Comparison of ENCODE assay signal across 8 cellular contexts in the genomic region with DNA sequence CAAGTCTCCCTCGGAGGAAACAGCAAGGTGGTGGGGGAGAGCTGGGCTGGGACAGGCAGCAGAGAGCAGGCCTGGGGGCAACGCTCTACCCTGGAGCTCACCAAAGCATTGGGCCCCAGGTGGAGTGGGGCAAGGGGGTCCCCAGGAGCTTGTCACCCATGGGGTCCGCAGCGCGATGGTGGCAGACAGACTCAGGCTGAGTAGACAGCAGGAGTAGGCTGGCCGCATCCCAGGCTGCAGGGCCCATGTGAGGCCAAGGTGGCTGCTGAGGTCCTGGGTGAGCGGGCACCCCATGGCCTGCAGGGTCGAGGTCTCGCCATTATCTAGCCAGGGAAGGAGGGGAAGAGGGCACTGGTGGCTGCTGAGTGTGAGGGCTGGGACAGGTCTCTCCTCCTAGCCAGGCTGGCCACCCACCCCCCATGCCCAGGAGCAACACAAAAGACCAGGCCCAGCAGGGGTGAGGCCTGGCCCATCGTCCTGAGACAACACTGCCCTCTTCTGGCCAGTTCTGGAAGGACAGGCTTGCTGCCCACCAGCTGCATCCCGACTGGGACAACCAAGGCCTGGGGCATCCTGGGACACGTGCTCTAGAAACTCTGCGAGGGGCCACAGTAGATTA. TPM values are rescaled to one million over a fixed set of nuclear protein-coding genes. Genes with fewer than 3 reads are reported as not detected.
DNase-seq lines count a peak whose midpoint lies in the region; ATAC-seq and TF ChIP-seq lines count a peak whose summit lies in the region.

No MANE protein-coding gene starts in this region.

- ATAC-seq in body of pancreas (peak; percentile 63), GM21423 (IDR thresholded peaks at IDR 0.05; ENCODE audit: unreplicated experiment) (no peak)

- H3K4me1 ChIP-seq in body of pancreas, result peaks cover 25% of the 10 kb centered on the region

- peak; percentile 56 for TF ChIP-seq CTCF in NB4 (IDR thresholded peaks at IDR 0.05; ENCODE audit: low read depth, low read length)
- peak; percentile 89 to 97 (median 92) for TF ChIP-seq CTCF in body of pancreas (IDR thresholded peaks at IDR 0.05)

- H3K9me3 ChIP-seq in body of pancreas, result no peaks in the 10 kb centered on the region

- WGBS in body of pancreas, 2 donors, result 54 to 83% methylated on average over 2 to 13 of the region's 13 CpGs

- no peak overlapping the region for H3K27ac ChIP-seq in body of pancreas

- no peaks in the 10 kb centered on the region for H3K36me3 ChIP-seq in body of pancreas (replicated peaks in 1 of 2; ENCODE audit: insufficient read depth in 1 of 2, low read depth in 2 of 2)

- H3K4me3 ChIP-seq in NB4 (ENCODE audit: low read depth, low read length), result no peak overlapping the region
- H3K4me3 ChIP-seq in body of pancreas, result no peak overlapping the region

- TF ChIP-seq POLR2A in NB4 (IDR thresholded peaks at IDR 0.05; ENCODE audit: extremely low read depth, insufficient read length), result no peak
- no peak for TF ChIP-seq POLR2A in body of pancreas (IDR thresholded peaks at IDR 0.05)

- DNase-seq in NCI-H146 (lab: John Stamatoyannopoulos, UW) (peak; percentile 54), NCI-H146 treated with DMSO at 0.1 percent for 48 hours (lab: John Stamatoyannopoulos, UW; ENCODE audit: unreplicated experiment) (no peak), NB4 (ENCODE audit: low read depth) (peak; percentile 76), UCSD-AML1 (lab: John Stamatoyannopoulos, UW; ENCODE audit: unreplicated experiment) (peak; percentile 73), body of pancreas (peak; percentile 71 to 82 (median 76)), iPS-NIHi7 (ENCODE audit: extremely low spot score) (peak; percentile 94)
- peak; percentile 72 to 73 for DNase-seq in stimulated activated CD4-positive, alpha-beta T cell treated with anti-CD3 and anti-CD28 coated beads, Interleukin-1b, Interleukin-23, amount 100 ng/mL, for 4 hours (ENCODE audit: low read depth in 2 of 2)

- no peaks in the 10 kb centered on the region for H3K27me3 ChIP-seq in body of pancreas

- intact Hi-C loops in body of pancreas (cut with DNase I), result no loop called here

RNA-seq across cellular contexts. Expression of a gene that starts 33.1 kb away (rescaled TPM):
- total RNA-seq in body of pancreas, result 10 to 100 TPM; 13.2 to 16.3 TPM
